3 cellular contexts compared by ENCODE assay signal in the genomic region with DNA sequence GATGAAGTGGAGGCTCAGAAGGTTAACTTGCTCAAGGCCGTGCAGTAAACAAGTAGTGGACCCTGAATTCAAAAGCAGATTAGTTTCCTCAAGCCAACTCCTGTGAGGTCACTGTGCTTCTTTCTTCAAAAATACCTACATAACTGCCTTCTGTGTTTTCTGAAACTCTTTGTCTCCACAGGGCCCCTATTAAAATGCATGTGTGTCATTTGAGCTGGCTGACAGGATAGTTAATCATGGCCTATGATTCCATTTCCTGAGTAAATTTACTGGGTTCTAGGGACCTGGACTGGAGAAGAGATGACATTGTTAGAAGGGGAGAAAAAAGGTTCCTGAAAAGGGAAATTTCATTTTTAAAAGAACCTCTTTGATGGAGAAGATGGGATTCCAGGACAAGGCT.
A peak's percentile ranks its signal among the peaks of the same experiment; 100 is the strongest.
TF ChIP-seq lines count a peak whose summit lies in the region.

No MANE protein-coding gene starts in this region.

TF ChIP-seq in SK-N-SH, 30 proteins besides CTCF, POLR2A, EP300 and RAD21:
- TF ChIP-seq, protein P1, sequence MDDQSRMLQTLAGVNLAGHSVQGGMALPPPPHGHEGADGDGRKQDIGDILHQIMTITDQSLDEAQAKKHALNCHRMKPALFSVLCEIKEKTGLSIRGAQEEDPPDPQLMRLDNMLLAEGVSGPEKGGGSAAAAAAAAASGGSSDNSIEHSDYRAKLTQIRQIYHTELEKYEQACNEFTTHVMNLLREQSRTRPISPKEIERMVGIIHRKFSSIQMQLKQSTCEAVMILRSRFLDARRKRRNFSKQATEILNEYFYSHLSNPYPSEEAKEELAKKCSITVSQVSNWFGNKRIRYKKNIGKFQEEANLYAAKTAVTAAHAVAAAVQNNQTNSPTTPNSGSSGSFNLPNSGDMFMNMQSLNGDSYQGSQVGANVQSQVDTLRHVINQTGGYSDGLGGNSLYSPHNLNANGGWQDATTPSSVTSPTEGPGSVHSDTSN (IDR thresholded peaks at IDR 0.05): peak; percentile 36; the same call in 1 of the 2 replicates
- TF ChIP-seq MXI1 (IDR thresholded peaks at IDR 0.05; ENCODE audit: low read depth, low read length): no peak

TF ChIP-seq in SK-N-SH treated with all-trans-retinoic acid at 6 μM for 48 hours, 23 proteins besides CTCF, POLR2A, EP300 and RAD21:
- TF ChIP-seq ESRRG (CRISPR knock-in tag; IDR thresholded peaks at IDR 0.05) (no peak), ZNF70 (CRISPR knock-in tag; IDR thresholded peaks at IDR 0.05) (no peak), TCF4 (CRISPR knock-in tag; IDR thresholded peaks at IDR 0.05; ENCODE audit: borderline replicate concordance) (no peak), ZFP30 (CRISPR knock-in tag; IDR thresholded peaks at IDR 0.05) (no peak), BACH2 (CRISPR knock-in tag; IDR thresholded peaks at IDR 0.05; ENCODE audit: borderline replicate concordance) (no peak)
- TF ChIP-seq, protein P2, sequence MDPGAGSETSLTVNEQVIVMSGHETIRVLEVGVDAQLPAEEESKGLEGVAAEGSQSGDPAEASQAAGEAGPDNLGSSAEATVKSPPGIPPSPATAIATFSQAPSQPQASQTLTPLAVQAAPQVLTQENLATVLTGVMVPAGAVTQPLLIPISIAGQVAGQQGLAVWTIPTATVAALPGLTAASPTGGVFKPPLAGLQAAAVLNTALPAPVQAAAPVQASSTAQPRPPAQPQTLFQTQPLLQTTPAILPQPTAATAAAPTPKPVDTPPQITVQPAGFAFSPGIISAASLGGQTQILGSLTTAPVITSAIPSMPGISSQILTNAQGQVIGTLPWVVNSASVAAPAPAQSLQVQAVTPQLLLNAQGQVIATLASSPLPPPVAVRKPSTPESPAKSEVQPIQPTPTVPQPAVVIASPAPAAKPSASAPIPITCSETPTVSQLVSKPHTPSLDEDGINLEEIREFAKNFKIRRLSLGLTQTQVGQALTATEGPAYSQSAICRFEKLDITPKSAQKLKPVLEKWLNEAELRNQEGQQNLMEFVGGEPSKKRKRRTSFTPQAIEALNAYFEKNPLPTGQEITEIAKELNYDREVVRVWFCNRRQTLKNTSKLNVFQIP (CRISPR knock-in tag; IDR thresholded peaks at IDR 0.05; ENCODE audit: borderline replicate concordance, low read depth): no peak
TF ChIP-seq in SK-N-SH treated with all-trans-retinoic acid at 6 μM for 48 hours: peak in this region for 0.

TF ChIP-seq in endothelial cell of umbilical vein, 7 proteins besides CTCF, POLR2A, EP300 and RAD21:
- TF ChIP-seq FOS (IDR thresholded peaks at IDR 0.05; ENCODE audit: borderline replicate concordance, insufficient read depth, low read length) (peak; percentile 12), POLR2AphosphoS5 (IDR thresholded peaks at IDR 0.05; ENCODE audit: insufficient read depth, low read depth, low read length) (no peak), EZH2 (IDR thresholded peaks at IDR 0.05; ENCODE audit: borderline replicate concordance, low read depth, low read length, severe bottlenecking) (no peak)
TF ChIP-seq in endothelial cell of umbilical vein: peak in this region for 1.
